In genomic region chr3:105571005-105571404, GRCh38 we compare ENCODE assay signal across 16 cellular contexts.
DNase-seq lines count a peak whose midpoint lies in the region; TF ChIP-seq lines count a peak whose summit lies in the region.
"Had no signal": no experiment of that assay in that cellular context is flagged by ENCODE, and none has a peak within 500 bp of the region (broad histone marks: within the 10 kb centered on the region; RNA-seq: fewer than 3 reads in every experiment).

No MANE protein-coding gene starts in this region.

- H3K9me3 ChIP-seq in MM.1S (replicated peaks; ENCODE audit: insufficient read depth, low read length) (no peaks in the 10 kb centered on the region), transverse colon (no peaks in the 10 kb centered on the region)
- H3K9me3 ChIP-seq: BLaER1, Caco-2 had no signal

- no peak for TF ChIP-seq CTCF in GM12865 (IDR thresholded peaks at IDR 0.05; ENCODE audit: insufficient read depth, low read depth, low read length, missing control alignments)
- TF ChIP-seq CTCF in MM.1S (IDR thresholded peaks at IDR 0.05; ENCODE audit: low read length): no peak
- no peak for TF ChIP-seq CTCF in transverse colon (IDR thresholded peaks at IDR 0.05)

- 86 to 93% methylated on average over 5 of the region's 5 CpGs for WGBS in transverse colon (ENCODE audit: low coverage in 1 of 2), 2 donors

- H3K36me3 ChIP-seq in MM.1S (replicated peaks; ENCODE audit: insufficient read depth, low read length) (no peaks in the 10 kb centered on the region), transverse colon (peaks cover 0 to 8% (median 0%) of the 10 kb centered on the region in 4 donors)
- H3K36me3 ChIP-seq: BLaER1 had no signal

- no peaks in the 10 kb centered on the region for H4K20me1 ChIP-seq in MM.1S (ENCODE audit: insufficient read depth, low read length)
- H4K20me1 ChIP-seq: BLaER1 had no signal

- no peaks in the 10 kb centered on the region for H3K27me3 ChIP-seq in MM.1S (replicated peaks; ENCODE audit: insufficient read depth, low read length)
- no peaks in the 10 kb centered on the region for H3K27me3 ChIP-seq in transverse colon
- H3K27me3 ChIP-seq: BLaER1 had no signal

- TF ChIP-seq EP300 in transverse colon (IDR thresholded peaks at IDR 0.05; ENCODE audit: low read depth): no peak

- in situ Hi-C loops in transverse colon (cut with MboI; ENCODE audit: low pct_ligation_motif_present in 1 of 4, low pct_unique_long_range_greater_than_20kb in 1 of 4, low sequenced_read_pairs in 3 of 4): no loop called here

- H3K9ac ChIP-seq in MM.1S (ENCODE audit: low read length): no peak overlapping the region
- H3K9ac ChIP-seq: BLaER1 had no signal

- H3K9me2 ChIP-seq in MM.1S (replicated peaks; ENCODE audit: insufficient read depth, low read length): no peaks in the 10 kb centered on the region

- H3F3A ChIP-seq in MM.1S (ENCODE audit: insufficient read depth, low read length): no peaks in the 10 kb centered on the region

- no peak overlapping the region for H3K4me2 ChIP-seq in MM.1S (ENCODE audit: low read depth, low read length)
- H3K4me2 ChIP-seq: BLaER1, GM23338 had no signal

- H3K79me2 ChIP-seq in MM.1S (ENCODE audit: low read length): no peaks in the 10 kb centered on the region

- no peak for TF ChIP-seq POLR2A in transverse colon (IDR thresholded peaks at IDR 0.05)

- H3K4me3 ChIP-seq in GM12865 (ENCODE audit: low read depth, low read length): no peak overlapping the region
- H3K4me3 ChIP-seq in MM.1S (ENCODE audit: low read length): no peak overlapping the region
- H3K4me3 ChIP-seq in transverse colon: no peak overlapping the region
- H3K4me3 ChIP-seq: BLaER1, GM23338 had no signal

- H3K27ac ChIP-seq in MM.1S (ENCODE audit: low read length): no peak overlapping the region
- no peak overlapping the region for H3K27ac ChIP-seq in transverse colon
- H3K27ac ChIP-seq: 22Rv1, BLaER1, C4-2B had no signal

- DNase-seq in GM12865 (ENCODE audit: low read depth): peak; percentile 10
- DNase-seq in MM.1S: peak; percentile 35
- DNase-seq in RPMI8226: peak; percentile 11
- no peak for DNase-seq in NCI-H2171 (lab: John Stamatoyannopoulos, UW)
- DNase-seq in pons (ENCODE audit: low spot score): no peak
- DNase-seq in transverse colon: no peak
- DNase-seq: Caco-2; CD4-positive, CD25-positive, alpha-beta regulatory T cell; CD8-positive, alpha-beta T cell; DMS153; DND-41; H9 had no signal

- intact Hi-C loops in transverse colon (cut with DNase I; ENCODE audit: low total_unique reads): no loop called here

- no peaks in the 10 kb centered on the region for H3K4me1 ChIP-seq in MM.1S (ENCODE audit: low read length)
- peaks cover 0 to 8% (median 3%) of the 10 kb centered on the region in 4 donors for H3K4me1 ChIP-seq in transverse colon
- H3K4me1 ChIP-seq: BLaER1, Caco-2 had no signal

- H2AFZ ChIP-seq in MM.1S (ENCODE audit: low read length): no peak overlapping the region
- H2AFZ ChIP-seq: GM23338 had no signal

Comparison
In these comparisons a context has a peak if more than half of its experiments do, and no peak if none do; other contexts are left out.
1. DNase-seq: peak in GM12865 (single experiment), MM.1S (single experiment) and RPMI8226 (single experiment); none in NCI-H2171 (single experiment), pons (single experiment) and transverse colon (single experiment).